In the genomic region with DNA sequence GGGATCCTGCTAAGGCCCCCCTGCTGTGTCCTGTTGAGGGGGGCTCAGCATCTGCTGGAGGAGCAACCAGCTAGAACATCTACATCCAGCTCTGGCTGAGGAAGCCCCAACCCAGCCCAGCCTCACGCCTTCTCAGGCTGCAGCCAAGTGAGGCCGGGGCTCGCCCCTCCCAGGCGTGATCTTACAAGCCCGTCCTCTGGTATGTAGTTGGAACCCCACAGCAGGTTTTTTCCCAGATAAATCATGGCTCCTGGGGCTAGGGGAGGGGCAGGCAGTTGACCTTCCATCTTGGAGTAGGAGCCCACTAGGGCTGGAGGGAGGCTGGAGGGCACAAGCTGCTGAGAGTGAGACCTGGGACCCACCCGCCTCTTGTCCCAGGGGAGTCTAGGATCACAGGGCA, we compare ENCODE assay signal across 19 cellular contexts. TPM values are rescaled to one million over a fixed set of nuclear protein-coding genes. Genes with fewer than 3 reads are reported as not detected.
"Had no signal": no experiment of that assay in that cellular context is flagged by ENCODE, and none has a peak within 500 bp of the region (broad histone marks: within the 10 kb centered on the region; RNA-seq: fewer than 3 reads in every experiment).

No MANE protein-coding gene starts in this region.

- H3K4me3 Mint-ChIP-seq: activated naive CD4-positive, alpha-beta T cell treated with anti-CD3 and anti-CD28 coated beads, Interleukin-2, amount 10 ng/mL, durations not matched to agents 7 days and 5 days; activated T-cell treated with anti-CD3 and anti-CD28 coated beads, Interleukin-2, amount 50 U/mL, for 24 hours; nephron; stimulated activated naive B cell treated with anti-CD40 and anti-IgM and Interleukin-4, amounts not matched to agents 10 μg/mL and 1 μg/mL and 100 μg/mL, for 72 hours had no signal

- DNase-seq: activated CD4-positive, alpha-beta T cell treated with anti-CD3 and anti-CD28 coated beads, Interleukin-2, amount 50 U/mL, for 48 hours; activated naive CD4-positive, alpha-beta T cell treated with anti-CD3 and anti-CD28 coated beads, Interleukin-2, amount 10 ng/mL, durations not matched to agents 7 days and 5 days; activated T-cell treated with anti-CD3 and anti-CD28 coated beads, Interleukin-2, amount 50 U/mL, for 24 hours; central memory CD4-positive, alpha-beta T cell; hippocampal formation; left ventricle myocardium superior; occipital lobe; stimulated activated CD4-positive, alpha-beta T cell treated with anti-CD3 and anti-CD28 coated beads, Interleukin-15, amount 100 ng/mL, for 24 hours; stimulated activated CD4-positive, alpha-beta T cell treated with anti-CD3 and anti-CD28 coated beads, Interleukin-4, amount 100 ng/mL, for 1 hour; stimulated activated naive B cell treated with anti-CD40 and anti-IgM and Interleukin-4, amounts not matched to agents 10 μg/mL and 1 μg/mL and 100 μg/mL, for 72 hours; WERI-Rb-1 had no signal

- H3K9ac ChIP-seq: SK-N-SH had no signal

- FAIRE-seq: endothelial cell of umbilical vein had no signal

- H3K27ac Mint-ChIP-seq: activated naive CD4-positive, alpha-beta T cell treated with anti-CD3 and anti-CD28 coated beads, Interleukin-2, amount 10 ng/mL, durations not matched to agents 7 days and 5 days; activated T-cell treated with anti-CD3 and anti-CD28 coated beads, Interleukin-2, amount 50 U/mL, for 24 hours; stimulated activated naive B cell treated with anti-CD40 and anti-IgM and Interleukin-4, amounts not matched to agents 10 μg/mL and 1 μg/mL and 100 μg/mL, for 72 hours had no signal

- H3K4me2 ChIP-seq: SK-N-SH had no signal

- ATAC-seq: left ventricle myocardium superior; stimulated activated naive B cell treated with anti-CD40 and anti-IgM and Interleukin-4, amounts not matched to agents 10 μg/mL and 1 μg/mL and 100 μg/mL, for 72 hours had no signal

- H3K4me3 ChIP-seq: coronary artery, tibial nerve had no signal

- H3K27ac ChIP-seq: coronary artery, tibial nerve, WERI-Rb-1 had no signal

- H3K36me3 ChIP-seq: tibial nerve, WERI-Rb-1 had no signal

- H3K27me3 Mint-ChIP-seq: activated naive CD4-positive, alpha-beta T cell treated with anti-CD3 and anti-CD28 coated beads, Interleukin-2, amount 10 ng/mL, durations not matched to agents 7 days and 5 days; activated T-cell treated with anti-CD3 and anti-CD28 coated beads, Interleukin-2, amount 50 U/mL, for 24 hours; stimulated activated naive B cell treated with anti-CD40 and anti-IgM and Interleukin-4, amounts not matched to agents 10 μg/mL and 1 μg/mL and 100 μg/mL, for 72 hours had no signal

RNA-seq across cellular contexts. Expression of a gene that starts 47.9 kb away (rescaled TPM):
- total RNA-seq: endothelial cell of umbilical vein; kidney epithelial cell; left ventricle myocardium superior; occipital lobe; pulmonary artery endothelial cell; T-helper 1 cell treated with Interleukin-12 subunit alpha and Interleukin-12 subunit beta and Interleukin-4 antibody, amounts not matched to agents 30 ng/mL and 1 ng/mL, for 36 hours; tibial nerve had no signal
- polyA plus RNA-seq: endothelial cell of umbilical vein, SK-N-SH had no signal
